29 cellular contexts compared by ENCODE assay signal in genomic region chr1:19591482-19592093, GRCh38.
"Had no signal": no experiment of that assay in that cellular context is flagged by ENCODE, and none has a peak within 500 bp of the region (broad histone marks: within the 10 kb centered on the region; RNA-seq: fewer than 3 reads in every experiment).

No MANE protein-coding gene starts in this region.

- H3K79me2 ChIP-seq: parathyroid adenoma had no signal

- H2AFZ ChIP-seq: parathyroid adenoma had no signal

- H3K4me3 ChIP-seq: dorsolateral prefrontal cortex, gastrocnemius medialis, heart left ventricle, lower lobe of right lung, right atrium auricular region, sigmoid colon, spleen, testis, tibial artery, upper lobe of right lung, uterus had no signal

- H3K27ac ChIP-seq: dorsolateral prefrontal cortex, epithelial cell of prostate, gastrocnemius medialis, heart left ventricle, lower lobe of right lung, neutrophil, parathyroid adenoma, right atrium auricular region, sigmoid colon, spleen, testis, tibial artery, upper lobe of right lung, uterus had no signal

- FAIRE-seq: islet of Langerhans had no signal

- H3K4me1 ChIP-seq: uterus had no signal

- H3K9me3 ChIP-seq: gastrocnemius medialis, heart left ventricle, lower lobe of right lung, neutrophil, right atrium auricular region, sigmoid colon, spleen, testis, tibial artery, upper lobe of right lung, uterus had no signal

- DNase-seq: cerebellar nuclear complex; dorsolateral prefrontal cortex; effector CD8-positive, alpha-beta T cell; endodermal cell; foreskin fibroblast; gastrocnemius medialis; heart left ventricle; hippocampal formation; left cardiac atrium; left ventricle myocardium superior; lower lobe of right lung; naive B cell; sigmoid colon; spleen; stimulated activated CD4-positive, alpha-beta T cell treated with anti-CD3 and anti-CD28 coated beads, Interleukin-4, amount 100 ng/mL, for 4 hours; stimulated activated naive CD8-positive, alpha-beta T cell treated with anti-CD3 and anti-CD28 coated beads, Interleukin-15, Interleukin-2, amounts not matched to agents 100 U/mL and 50 U/mL, for 24 hours; substantia nigra; testis; tibial artery; upper lobe of right lung; uterus had no signal

- ATAC-seq: esophagus mucosa; gastrocnemius medialis; heart left ventricle; left cardiac atrium; left ventricle myocardium superior; lower lobe of right lung; natural killer cell treated with Interleukin-12 subunit alpha and Interleukin-12 subunit beta and Interleukin-15 and Interleukin-18, amount 100 ng/mL, for 72 hours; stimulated activated memory B cell treated with anti-CD40 and anti-IgM and Interleukin-4, amounts not matched to agents 10 μg/mL and 1 μg/mL and 100 μg/mL, for 72 hours; stimulated activated naive CD8-positive, alpha-beta T cell treated with anti-CD3 and anti-CD28 coated beads, Interleukin-15, Interleukin-2, amounts not matched to agents 100 U/mL and 50 U/mL, for 24 hours; upper lobe of right lung had no signal

- H3K9ac ChIP-seq: parathyroid adenoma had no signal

- H3K27me3 ChIP-seq: dorsolateral prefrontal cortex, gastrocnemius medialis, heart left ventricle, right atrium auricular region, sigmoid colon, spleen, testis, tibial artery, upper lobe of right lung, uterus had no signal

- H3K36me3 ChIP-seq: gastrocnemius medialis, heart left ventricle, lower lobe of right lung, neutrophil, right atrium auricular region, sigmoid colon, spleen, tibial artery, upper lobe of right lung, uterus had no signal
